ENCODE assay signal across 8 cellular contexts in genomic region chr19:35013047-35013819, GRCh38. TPM values are rescaled to one million over a fixed set of nuclear protein-coding genes. Genes with fewer than 3 reads are reported as not detected.
DNase-seq lines count a peak whose midpoint lies in the region; ATAC-seq and TF ChIP-seq lines count a peak whose summit lies in the region.

No MANE protein-coding gene starts in this region.

- BruUV-seq in HCT116 (replicated peaks; lab: Mats Ljungman, UMichigan): no TSS peak

- peaks cover 57% of the 10 kb centered on the region for H3K4me1 Mint-ChIP-seq in activated naive CD4-positive, alpha-beta T cell treated with anti-CD3 and anti-CD28 coated beads for 36 hours (ENCODE audit: low read depth)

- ATAC-seq in HCT116: peak; percentile 77
- ATAC-seq in sciatic nerve: peak; percentile 76
- ATAC-seq in GM21447 (IDR thresholded peaks at IDR 0.05; ENCODE audit: unreplicated experiment): no peak
- no peak for ATAC-seq in GM18511 (IDR thresholded peaks at IDR 0.05; ENCODE audit: unreplicated experiment)

- no peak overlapping the region for H3K9ac ChIP-seq in HCT116 (ENCODE audit: low read length)
- no peak overlapping the region for H3K9ac ChIP-seq in SK-N-SH

- peak overlapping the region; percentile 90 for H3K27ac Mint-ChIP-seq in activated naive CD4-positive, alpha-beta T cell treated with anti-CD3 and anti-CD28 coated beads for 36 hours

- POLR2A ChIA-PET in HCT116 (lab: Charles Lee): no interaction called here
- POLR2A ChIA-PET in SK-N-SH (lab: Yijun Ruan, JAX): interaction anchor here (1.2 kb wide), 1 partner anchor 12 kb away, joined by 4 read pairs; no protein-coding TSS in a partner anchor

- no peak overlapping the region for H2AFZ ChIP-seq in HCT116 (ENCODE audit: low read depth, low read length, poor library complexity, severe bottlenecking)
- no peak overlapping the region for H2AFZ ChIP-seq in SK-N-SH (ENCODE audit: low read depth)

- DNase-seq in Ammon's horn (ENCODE audit: low spot score) (peak; percentile 52), HCT116 (ENCODE audit: low read depth, low spot score) (no peak), SK-N-SH (peak; percentile 94), head of caudate nucleus (peak; percentile 39 to 86 (median 66)), sciatic nerve (ENCODE audit: low spot score) (peak; percentile 85)
- DNase-seq in activated naive CD4-positive, alpha-beta T cell treated with anti-CD3 and anti-CD28 coated beads for 36 hours: peak; percentile 87

- H3K27ac ChIP-seq in HCT116 (ENCODE audit: low read depth, low read length): no peak overlapping the region
- peak overlapping the region in 1 of 2 experiments; percentile 37; a peak in 1 of 4 replicates for H3K27ac ChIP-seq in SK-N-SH (ENCODE audit: low read depth in 2 of 2, low read length in 1 of 2)

- no peaks in the 10 kb centered on the region for H4K20me1 ChIP-seq in HCT116 (ENCODE audit: insufficient read depth)
- 0 out of 2 replicates have a peak, but pooled peaks cover 1% of the 10 kb centered on the region for H4K20me1 ChIP-seq in SK-N-SH (ENCODE audit: insufficient read depth)

- TF ChIP-seq POLR2A in HCT116 (IDR thresholded peaks at IDR 0.05; ENCODE audit: borderline replicate concordance, extremely low read depth, insufficient read depth, insufficient read length): no peak

- CTCF ChIA-PET in HCT116 (lab: Charles Lee): no interaction called here
- CTCF ChIA-PET in SK-N-SH (lab: Yijun Ruan, JAX): interaction anchor here (0.7 to 3.8 kb wide), 13 partner anchors 9 to 175 kb away, joined by 3 to 16 read pairs (median 5); partner anchors contain the start of genes GRAMD1A and SCN1B
- CTCF ChIA-PET in activated naive CD4-positive, alpha-beta T cell treated with anti-CD3 and anti-CD28 coated beads for 36 hours (lab: Charles Lee): interaction anchor here (0.6 to 8.4 kb wide), 19 partner anchors 8 to 174 kb away, joined by 3 to 110 read pairs (median 4); partner anchors contain the start of gene GRAMD1A

- TF ChIP-seq CTCF in HCT116 (IDR thresholded peaks at IDR 0.05 in 2 of 3, conservative IDR thresholded peaks at IDR 0.05 in 1 of 3; ENCODE audit: borderline replicate concordance in 1 of 3, insufficient read depth in 1 of 3, low read depth in 2 of 3, low read length in 2 of 3) (peak; percentile 69 to 93 (median 83)), SK-N-SH (IDR thresholded peaks at IDR 0.05) (peak; percentile 86)

- H3K27me3 Mint-ChIP-seq in activated naive CD4-positive, alpha-beta T cell treated with anti-CD3 and anti-CD28 coated beads for 36 hours (ENCODE audit: low read depth): no peaks in the 10 kb centered on the region

- no peaks in the 10 kb centered on the region for H3K4me1 ChIP-seq in HCT116 (ENCODE audit: control insufficient read depth in 1 of 2, insufficient read depth in 2 of 2, low read length in 2 of 2)
- H3K4me1 ChIP-seq in SK-N-SH (ENCODE audit: control insufficient read depth in 1 of 2, insufficient read depth in 2 of 2, low read depth in 1 of 2, low read length in 1 of 2): peaks cover 0 to 5% of the 10 kb centered on the region in 2 experiments; a peak in 1 of 4 replicates

- TF ChIP-seq EP300 in SK-N-SH (IDR thresholded peaks at IDR 0.05; ENCODE audit: borderline replicate concordance in 1 of 2, low read depth in 1 of 2, low read length in 1 of 2): no peak

- peak; percentile 78 for TF ChIP-seq RAD21 in HCT116 (IDR thresholded peaks at IDR 0.05; ENCODE audit: low read depth)
- peak; percentile 78 for TF ChIP-seq RAD21 in SK-N-SH (IDR thresholded peaks at IDR 0.05; ENCODE audit: low read length)

- H3K79me2 ChIP-seq in HCT116 (ENCODE audit: insufficient read depth, low read length) (no peaks in the 10 kb centered on the region), SK-N-SH (ENCODE audit: insufficient read depth) (peaks cover 2% of the 10 kb centered on the region; the same call in 1 of the 2 replicates)

- H3K4me2 ChIP-seq in HCT116 (ENCODE audit: low read length) (no peak overlapping the region), SK-N-SH (no peak overlapping the region)

- H3K36me3 Mint-ChIP-seq in activated naive CD4-positive, alpha-beta T cell treated with anti-CD3 and anti-CD28 coated beads for 36 hours (ENCODE audit: low read depth): peaks cover 47% of the 10 kb centered on the region

- no peaks in the 10 kb centered on the region for H3K9me3 Mint-ChIP-seq in activated naive CD4-positive, alpha-beta T cell treated with anti-CD3 and anti-CD28 coated beads for 36 hours

- intact Hi-C loops in HCT116 (cut with micrococcal nuclease) (loop anchor here (1.0 to 5.0 kb wide), 2 partner anchors 40 to 161 kb away; no protein-coding TSS in a partner anchor), head of caudate nucleus (cut with DNase I) (loop anchor here (1.0 kb wide), 1 partner anchor 42 kb away; no protein-coding TSS in a partner anchor), sciatic nerve (cut with DNase I) (loop anchor here (5.0 kb wide), 1 partner anchor 41 kb away; no protein-coding TSS in a partner anchor)
- intact Hi-C loops in activated naive CD4-positive, alpha-beta T cell treated with anti-CD3 and anti-CD28 coated beads for 36 hours (cut with micrococcal nuclease): loop anchor here (1.0 to 5.0 kb wide), 3 partner anchors 12 to 376 kb away; no protein-coding TSS in a partner anchor

- H3F3A ChIP-seq in SK-N-SH (replicated peaks; ENCODE audit: insufficient read depth): no peaks in the 10 kb centered on the region

- WGBS in SK-N-SH (ENCODE audit: low lambda C conversion rate): 79% methylated on average over 31 of the region's 32 CpGs

- peak overlapping the region; percentile 60 for H3K4me3 Mint-ChIP-seq in activated naive CD4-positive, alpha-beta T cell treated with anti-CD3 and anti-CD28 coated beads for 36 hours

- no peaks in the 10 kb centered on the region for H3K27me3 ChIP-seq in HCT116 (ENCODE audit: insufficient read depth, low read length)
- no peaks in the 10 kb centered on the region for H3K27me3 ChIP-seq in SK-N-SH (ENCODE audit: insufficient read depth)

- H3K36me3 ChIP-seq in HCT116 (ENCODE audit: control insufficient read depth in 1 of 2, insufficient read depth in 2 of 2, low read length in 2 of 2): peaks cover 20 to 23% of the 10 kb centered on the region in 2 experiments; a peak in 3 of 4 replicates
- H3K36me3 ChIP-seq in SK-N-SH (replicated peaks in 1 of 2; ENCODE audit: control insufficient read depth in 1 of 2, insufficient read depth in 2 of 2, low read length in 1 of 2): peaks cover 30 to 64% of the 10 kb centered on the region in 2 experiments

- H3K4me3 ChIP-seq in HCT116 (replicated peaks in 1 of 2; ENCODE audit: low read depth in 1 of 2, low read length in 2 of 2) (no peak overlapping the region), SK-N-SH (ENCODE audit: low read depth in 2 of 2, low read length in 1 of 2) (peak overlapping the region in 1 of 2 experiments; percentile 49; a peak in 1 of 4 replicates)

- no peaks in the 10 kb centered on the region for H3K9me2 ChIP-seq in HCT116 (ENCODE audit: insufficient read depth)
- H3K9me2 ChIP-seq in SK-N-SH: no peaks in the 10 kb centered on the region

- RAD21 ChIA-PET in HCT116 (lab: Charles Lee; ENCODE audit: low non-redundant PET in 1 of 2, low total read pairs in 2 of 2, uncharacterized antibody in 2 of 2, unreplicated experiment in 2 of 2): no interaction called here

- H3K9me3 ChIP-seq in HCT116 (ENCODE audit: control insufficient read depth in 1 of 2, insufficient read depth in 1 of 2, low read depth in 1 of 2, low read length in 2 of 2) (no peaks in the 10 kb centered on the region), SK-N-SH (no peaks in the 10 kb centered on the region)

TF ChIP-seq in HCT116, 20 proteins besides CTCF, POLR2A, EP300 and RAD21 (continues in another document):
- no peak for TF ChIP-seq TCF7L2 (IDR thresholded peaks at IDR 0.05; ENCODE audit: borderline replicate concordance, extremely low read depth, insufficient read depth, insufficient read length)
- no peak for TF ChIP-seq SIN3A (IDR thresholded peaks at IDR 0.05; ENCODE audit: low read depth)
- no peak for TF ChIP-seq YY1 (IDR thresholded peaks at IDR 0.05; ENCODE audit: extremely low read depth, insufficient replicate concordance, low read depth, low read length)
- no peak for TF ChIP-seq CBX3 (IDR thresholded peaks at IDR 0.05; ENCODE audit: low read depth)

TF ChIP-seq in SK-N-SH, 30 proteins besides CTCF, POLR2A, EP300 and RAD21:
- TF ChIP-seq FOXJ3 (CRISPR knock-in tag; IDR thresholded peaks at IDR 0.05): no peak
- TF ChIP-seq MXI1 (IDR thresholded peaks at IDR 0.05; ENCODE audit: low read depth, low read length): no peak
- TF ChIP-seq SMC3 (IDR thresholded peaks at IDR 0.05; ENCODE audit: low read depth, low read length): peak; percentile 76
- TF ChIP-seq MAX (IDR thresholded peaks at IDR 0.05; ENCODE audit: low read depth): no peak

RNA-seq across cellular contexts. Expression of gene GRAMD1A, which starts 13.1 kb away (rescaled TPM):
- 75.4 TPM for total RNA-seq in HCT116 (2021; ENCODE audit: unreplicated experiment)
- polyA plus RNA-seq in HCT116 (2012): 71.4 and 76.4 TPM in 2 replicates
- polyA plus RNA-seq in SK-N-SH (2012; rRNA removed): 64.6 and 81.9 TPM in 2 replicates
- 55.0 and 68.3 TPM in 2 replicates for polyA plus RNA-seq in SK-N-SH (2012; cell fraction: cytosol; rRNA removed)
- polyA plus RNA-seq in SK-N-SH (2012; cell fraction: nucleus; rRNA removed): 145 and 165 TPM in 2 replicates
- 100 to 1,000 TPM; 117 to 125 TPM for total RNA-seq in activated naive CD4-positive, alpha-beta T cell treated with anti-CD3 and anti-CD28 coated beads for 36 hours
- total RNA-seq in sciatic nerve: 81.2 TPM

RNA-seq across cellular contexts. Expression of gene SCN1B, which starts 17.0 kb away (rescaled TPM):
- total RNA-seq in HCT116 (2021; ENCODE audit: unreplicated experiment): 6.6 TPM
- polyA plus RNA-seq in HCT116 (2012): 4.2 and 4.6 TPM in 2 replicates
- polyA plus RNA-seq in SK-N-SH (2012; rRNA removed): 10.3 and 10.5 TPM in 2 replicates
- polyA plus RNA-seq in SK-N-SH (2012; cell fraction: cytosol; rRNA removed): 7.0 and 8.3 TPM in 2 replicates
- 11.6 and 13.4 TPM in 2 replicates for polyA plus RNA-seq in SK-N-SH (2012; cell fraction: nucleus; rRNA removed)
- total RNA-seq in activated naive CD4-positive, alpha-beta T cell treated with anti-CD3 and anti-CD28 coated beads for 36 hours: under 1 TPM; 0.83 to 0.89 TPM
- 13.8 TPM for total RNA-seq in sciatic nerve

RNA-seq across cellular contexts. Expression of gene HPN, which starts 28.3 kb away (rescaled TPM):
- total RNA-seq in HCT116 (2021; ENCODE audit: unreplicated experiment) (0.32 TPM), sciatic nerve (1.1 TPM)
- 0.10 TPM in 1 of 2 replicates, not detected in the other for polyA plus RNA-seq in HCT116 (2012)
- polyA plus RNA-seq in SK-N-SH (2012; rRNA removed): 0.05 TPM in 1 of 2 replicates, not detected in the other
- 0.03 TPM in 1 of 2 replicates, not detected in the other for polyA plus RNA-seq in SK-N-SH (2012; cell fraction: cytosol; rRNA removed)
- 0.07 and 0.15 TPM in 2 replicates for polyA plus RNA-seq in SK-N-SH (2012; cell fraction: nucleus; rRNA removed)
- total RNA-seq in activated naive CD4-positive, alpha-beta T cell treated with anti-CD3 and anti-CD28 coated beads for 36 hours: not detected

RNA-seq across cellular contexts. Expression of gene ZNF792, which starts 49.2 kb away (rescaled TPM):
- 3.6 TPM for total RNA-seq in HCT116 (2021; ENCODE audit: unreplicated experiment)
- 1.8 and 1.9 TPM in 2 replicates for polyA plus RNA-seq in HCT116 (2012)
- polyA plus RNA-seq in SK-N-SH (2012; rRNA removed): 1.5 and 2.1 TPM in 2 replicates
- polyA plus RNA-seq in SK-N-SH (2012; cell fraction: cytosol; rRNA removed): 1.2 and 1.7 TPM in 2 replicates
- 1.9 and 2.5 TPM in 2 replicates for polyA plus RNA-seq in SK-N-SH (2012; cell fraction: nucleus; rRNA removed)
- total RNA-seq in activated naive CD4-positive, alpha-beta T cell treated with anti-CD3 and anti-CD28 coated beads for 36 hours: 1 to 10 TPM; 3.1 to 3.5 TPM
- 9.0 TPM for total RNA-seq in sciatic nerve

Comparison
In these comparisons a context has a peak if more than half of its experiments do, and no peak if none do; other contexts are left out.
1. ATAC-seq: peak in HCT116 (single experiment) and sciatic nerve (single experiment); none in GM21447 (single experiment) and GM18511 (single experiment).